8 cellular contexts compared by ENCODE assay signal in the genomic region with DNA sequence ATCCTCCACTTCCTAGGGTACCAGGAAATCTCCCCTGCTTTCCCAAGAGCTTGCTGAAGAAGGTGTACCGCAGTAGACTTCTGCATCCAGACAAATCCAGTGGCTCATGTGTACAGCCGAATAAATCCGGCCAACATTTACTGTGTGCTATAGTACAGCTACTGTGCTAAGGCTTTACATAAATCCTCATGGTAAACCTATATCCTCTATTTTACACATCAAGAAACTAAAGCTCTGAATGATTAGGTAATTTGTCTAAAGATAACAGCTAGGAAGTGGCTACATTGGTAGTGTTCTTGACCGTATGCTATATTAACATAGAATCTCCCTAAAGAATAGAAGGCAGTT. TPM values are rescaled to one million over a fixed set of nuclear protein-coding genes. Genes with fewer than 3 reads are reported as not detected.
DNase-seq lines count a peak whose midpoint lies in the region; ATAC-seq and TF ChIP-seq lines count a peak whose summit lies in the region.

No MANE protein-coding gene starts in this region.

- BruUV-seq in Calu3 (replicated peaks; lab: Mats Ljungman, UMichigan): no TSS peak

- peak overlapping the region; percentile 90 for H3K4me3 Mint-ChIP-seq in Calu3 (ENCODE audit: low read depth, unreplicated experiment)
- peak overlapping the region; percentile 83 for H3K4me3 Mint-ChIP-seq in activated T-helper 17 cell treated with anti-CD3 and anti-CD28 coated beads, Interleukin-2, amount 50 U/mL, for 72 hours

- no peak for TF ChIP-seq CTCF in Calu3 (IDR thresholded peaks at IDR 0.05; ENCODE audit: unreplicated experiment)
- no peak for TF ChIP-seq CTCF in left lung (IDR thresholded peaks at IDR 0.05)
- no peak for TF ChIP-seq CTCF in upper lobe of right lung (IDR thresholded peaks at IDR 0.05)

- H3K4me1 ChIP-seq in left lung (peaks cover 7 to 19% of the 10 kb centered on the region in 2 donors), upper lobe of right lung (peaks cover 3% of the 10 kb centered on the region)

- H3K36me3 ChIP-seq in left lung (no peaks in the 10 kb centered on the region), upper lobe of right lung (no peaks in the 10 kb centered on the region)

- H3K27ac ChIP-seq in left lung: peak overlapping the region; percentile 98
- peak overlapping the region; percentile 95 for H3K27ac ChIP-seq in upper lobe of right lung

- H3K9me3 ChIP-seq in left lung (no peaks in the 10 kb centered on the region), upper lobe of right lung (no peaks in the 10 kb centered on the region)

- no peak for DNase-seq in Calu3
- DNase-seq in left lung: no peak
- no peak for DNase-seq in upper lobe of right lung
- DNase-seq in epidermal melanocyte (ENCODE audit: insufficient read length, low spot score): no peak
- DNase-seq in NCI-H345 treated with DMSO at 0.1 percent for 48 hours (lab: John Stamatoyannopoulos, UW; ENCODE audit: unreplicated experiment): no peak
- no peak for DNase-seq in activated CD4-positive, alpha-beta T cell treated with anti-CD3 and anti-CD28 coated beads for 48 hours

- no peaks in the 10 kb centered on the region for H3K27me3 Mint-ChIP-seq in Calu3 (ENCODE audit: unreplicated experiment)
- H3K27me3 Mint-ChIP-seq in activated T-helper 17 cell treated with anti-CD3 and anti-CD28 coated beads, Interleukin-2, amount 50 U/mL, for 72 hours: peaks cover 7% of the 10 kb centered on the region

- intact Hi-C loops in Calu3 (cut with micrococcal nuclease; ENCODE audit: unreplicated experiment): loop anchor here (1.0 to 10.0 kb wide), 2 partner anchors 258 to 348 kb away; no protein-coding TSS in a partner anchor
- intact Hi-C loops in left lung (cut with DNase I): loop anchor here in 1 of 2 donors (10.0 kb wide), 1 partner anchor 358 kb away; no protein-coding TSS in a partner anchor
- intact Hi-C loops in upper lobe of right lung (cut with DNase I): no loop called here

- H3K27me3 ChIP-seq in left lung (no peaks in the 10 kb centered on the region), upper lobe of right lung (no peaks in the 10 kb centered on the region)

- ATAC-seq in HG02759 (IDR thresholded peaks at IDR 0.05; ENCODE audit: unreplicated experiment) (peak; percentile 10), left lung (no peak), upper lobe of right lung (no peak)
- ATAC-seq in activated T-helper 17 cell treated with anti-CD3 and anti-CD28 coated beads, Interleukin-2, amount 50 U/mL, for 72 hours (replicated peaks): peak; percentile 10

- H3K4me3 ChIP-seq in left lung: peak overlapping the region; percentile 65 to 81
- H3K4me3 ChIP-seq in upper lobe of right lung: peak overlapping the region; percentile 75

- CTCF ChIA-PET in Calu3 (lab: Charles Lee): interaction anchor here (0.6 to 2.4 kb wide), 5 partner anchors 138 to 1868 kb away, joined by 3 to 7 read pairs (median 4); no protein-coding TSS in a partner anchor

- no peaks in the 10 kb centered on the region for H3K9me3 Mint-ChIP-seq in Calu3 (ENCODE audit: low read depth, unreplicated experiment)
- no peaks in the 10 kb centered on the region for H3K9me3 Mint-ChIP-seq in activated T-helper 17 cell treated with anti-CD3 and anti-CD28 coated beads, Interleukin-2, amount 50 U/mL, for 72 hours

- no peak overlapping the region for H3K27ac Mint-ChIP-seq in Calu3 (ENCODE audit: unreplicated experiment)
- H3K27ac Mint-ChIP-seq in activated T-helper 17 cell treated with anti-CD3 and anti-CD28 coated beads, Interleukin-2, amount 50 U/mL, for 72 hours: peak overlapping the region; percentile 76

- no peaks in the 10 kb centered on the region for H3K4me1 Mint-ChIP-seq in Calu3 (ENCODE audit: low read depth, unreplicated experiment)
- peaks cover 5% of the 10 kb centered on the region for H3K4me1 Mint-ChIP-seq in activated T-helper 17 cell treated with anti-CD3 and anti-CD28 coated beads, Interleukin-2, amount 50 U/mL, for 72 hours

- peaks cover 16% of the 10 kb centered on the region for H3K36me3 Mint-ChIP-seq in Calu3 (ENCODE audit: insufficient read depth, unreplicated experiment)
- H3K36me3 Mint-ChIP-seq in activated T-helper 17 cell treated with anti-CD3 and anti-CD28 coated beads, Interleukin-2, amount 50 U/mL, for 72 hours (ENCODE audit: low read depth): no peaks in the 10 kb centered on the region

RNA-seq across cellular contexts. Expression of a gene that starts 0.5 kb away (rescaled TPM):
- total RNA-seq in Calu3 (2022): 26.5 and 35.4 TPM in 2 replicates
- total RNA-seq in activated T-helper 17 cell treated with anti-CD3 and anti-CD28 coated beads, Interleukin-2, amount 50 U/mL, for 72 hours: 10 to 100 TPM; 13.3 to 14.5 TPM
- total RNA-seq in left lung: 10 to 100 TPM; 43.6 to 56.4 TPM
- 35.7 TPM for total RNA-seq in upper lobe of right lung

Comparison
In these comparisons a context has a peak if more than half of its experiments do, and no peak if none do; other contexts are left out.
1. ATAC-seq: peak in HG02759 (single experiment) and activated T-helper 17 cell treated with anti-CD3 and anti-CD28 coated beads, Interleukin-2, amount 50 U/mL, for 72 hours (single experiment); none in left lung (single experiment) and upper lobe of right lung (single experiment).